In the genomic region with DNA sequence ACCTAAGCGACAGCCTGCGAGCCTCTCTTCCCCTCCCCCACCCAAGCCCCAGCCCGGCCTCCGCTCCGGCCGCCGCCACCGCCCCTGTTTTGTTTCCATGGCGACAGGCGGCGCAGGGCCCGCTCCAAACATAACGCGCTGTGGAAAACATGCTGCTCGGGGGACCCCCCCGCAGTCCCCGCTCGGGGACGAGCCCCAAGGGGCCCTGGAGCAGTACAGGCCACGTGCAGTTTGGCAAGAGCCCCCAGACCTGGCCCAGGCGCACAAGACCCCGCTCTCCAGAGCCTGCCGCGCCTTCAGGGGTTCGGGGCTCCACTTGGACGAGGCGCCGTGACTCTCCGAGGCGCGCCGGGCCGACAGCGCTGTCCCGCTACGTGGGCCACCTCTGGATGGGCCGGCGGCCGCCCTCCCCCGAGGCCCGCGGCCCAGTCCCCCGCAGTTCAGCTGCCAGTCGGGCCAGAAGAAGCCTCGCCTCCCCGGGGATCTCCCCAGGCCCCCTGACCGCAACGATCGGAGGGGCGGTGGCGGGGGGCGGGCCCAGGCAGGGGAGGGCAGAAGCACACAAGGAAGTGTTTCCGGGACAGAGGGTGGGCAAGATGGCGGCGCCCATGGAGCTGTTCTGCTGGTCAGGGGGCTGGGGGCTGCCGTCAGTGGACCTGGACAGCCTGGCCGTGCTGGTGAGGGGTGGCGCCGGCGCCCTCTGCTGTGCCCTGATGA, we compare ENCODE assay signal across 8 cellular contexts. TPM values are rescaled to one million over a fixed set of nuclear protein-coding genes. Genes with fewer than 3 reads are reported as not detected.
A peak's percentile ranks its signal among the peaks of the same experiment; 100 is the strongest.
DNase-seq lines count a peak whose midpoint lies in the region; ATAC-seq and TF ChIP-seq lines count a peak whose summit lies in the region.

TSS of gene MTX1 (plus strand) at position 40 of the 717 bp plus-strand sequence. CDS start at position 150, 110 bp downstream.

- no peak within 1 kb of the TSS for H3K27ac ChIP-seq in H9 (ENCODE audit: insufficient read length, low read depth, low read length)
- peak within 1 kb of the TSS; percentile 32 for H3K27ac ChIP-seq in SU-DHL-6 (ENCODE audit: low read depth, low read length)
- H3K27ac ChIP-seq in parathyroid adenoma = peak within 1 kb of the TSS; percentile 99
- H3K27ac ChIP-seq in tibial artery = peak within 1 kb of the TSS; percentile 98 to 99

- H3K36me3 ChIP-seq in ES-I3 (ENCODE audit: insufficient read depth, low read length) (no peaks in the 10 kb centered on the region; the same call in 1 of the 2 replicates), SU-DHL-6 (ENCODE audit: low read length) (no peaks in the 10 kb centered on the region), parathyroid adenoma (ENCODE audit: control insufficient read depth, insufficient read depth, low read length) (no peaks in the 10 kb centered on the region), tibial artery (peaks cover 0 to 12% (median 0%) of the 10 kb centered on the region in 3 donors)

- peaks cover 14% of the 10 kb centered on the region for H3F3A ChIP-seq in SU-DHL-6 (ENCODE audit: insufficient read depth)

- H3K9me2 ChIP-seq in SU-DHL-6 (replicated peaks; ENCODE audit: insufficient read depth, low read length) = no peaks in the 10 kb centered on the region

- no peak within 1 kb of the TSS; the same call in 1 of the 2 replicates for H2BK15ac ChIP-seq in H9 (ENCODE audit: low read depth, low read length)

- H2BK5ac ChIP-seq in H9 (ENCODE audit: insufficient read length, low read length) = no peak within 1 kb of the TSS

- no peak within 1 kb of the TSS for H2AK5ac ChIP-seq in H9 (ENCODE audit: insufficient read length, low read length)

- no peak within 1 kb of the TSS for H2BK20ac ChIP-seq in H9 (ENCODE audit: low read depth, low read length, poor library complexity, severe bottlenecking)

- H3K4me2 ChIP-seq in H9 (ENCODE audit: insufficient read depth, insufficient read length, low read length) (peak within 1 kb of the TSS; percentile 89), SU-DHL-6 (ENCODE audit: low read depth, low read length, poor library complexity, severe bottlenecking) (peak within 1 kb of the TSS; percentile 95), parathyroid adenoma (ENCODE audit: low read length) (peak within 1 kb of the TSS; percentile 69)

- peak within 1 kb of the TSS; percentile 22 for H4K5ac ChIP-seq in H9 (ENCODE audit: insufficient read length, low read depth, low read length)

- no CpG with 5 or more reads among the region's 60 CpGs for WGBS in H9 (ENCODE audit: extremely low coverage, insufficient read length, low lambda C conversion rate)

- H3K23me2 ChIP-seq in H9 (ENCODE audit: insufficient read length, low read depth, low read length, poor library complexity, severe bottlenecking) = peaks cover 6% of the 10 kb centered on the region

- H3K79me1 ChIP-seq in H9 (ENCODE audit: insufficient read depth, low read depth, low read length, poor library complexity, severe bottlenecking) = no peaks in the 10 kb centered on the region

- H3K4me1 Mint-ChIP-seq in H9 = peaks cover 30 to 31% of the 10 kb centered on the region in 2 experiments
- peaks cover 25% of the 10 kb centered on the region for H3K4me1 Mint-ChIP-seq in activated naive CD8-positive, alpha-beta T cell treated with anti-CD3 and anti-CD28 coated beads for 36 hours

- peak within 1 kb of the TSS; percentile 78; the same call in 1 of the 2 replicates for H3K4ac ChIP-seq in H9 (ENCODE audit: low read depth, low read length)

- H4K8ac ChIP-seq in H9 (replicated peaks; ENCODE audit: insufficient read length, low read depth, low read length) = peak within 1 kb of the TSS; percentile 23

- ATAC-seq in Right ventricle myocardium inferior = peak; percentile 89

- H2BK120ac ChIP-seq in H9 (ENCODE audit: low read depth, low read length, poor library complexity, severe bottlenecking) = peak within 1 kb of the TSS; percentile 74

- peak within 1 kb of the TSS; percentile 97 to 99 (median 97) for H3K27ac Mint-ChIP-seq in H9
- H3K27ac Mint-ChIP-seq in activated naive CD8-positive, alpha-beta T cell treated with anti-CD3 and anti-CD28 coated beads for 36 hours = peak within 1 kb of the TSS; percentile 83

- peak within 1 kb of the TSS; percentile 97 for H3K14ac ChIP-seq in H9 (ENCODE audit: insufficient read depth, low read length)

- H3K9me3 Mint-ChIP-seq in H9 = no peaks in the 10 kb centered on the region
- no peaks in the 10 kb centered on the region for H3K9me3 Mint-ChIP-seq in activated naive CD8-positive, alpha-beta T cell treated with anti-CD3 and anti-CD28 coated beads for 36 hours

- H3K9me3 ChIP-seq in ES-I3 (ENCODE audit: control insufficient read depth, insufficient read depth, low read length) (no peaks in the 10 kb centered on the region), H9 (ENCODE audit: control insufficient read depth, low read depth, low read length) (no peaks in the 10 kb centered on the region), SU-DHL-6 (ENCODE audit: insufficient read depth, low read length) (no peaks in the 10 kb centered on the region), parathyroid adenoma (ENCODE audit: control insufficient read depth, low read length) (no peaks in the 10 kb centered on the region), tibial artery (no peaks in the 10 kb centered on the region)

- H3K18ac ChIP-seq in H9 (ENCODE audit: insufficient read length, low read depth, low read length) = peak within 1 kb of the TSS; percentile 99

- peak; percentile 95 for DNase-seq in H9
- peak; percentile 95 for DNase-seq in NAMALWA (ENCODE audit: low spot score)
- peak; percentile 92 for DNase-seq in activated naive CD8-positive, alpha-beta T cell treated with anti-CD3 and anti-CD28 coated beads for 36 hours
- DNase-seq in Right ventricle myocardium inferior (ENCODE audit: missing footprints) = peak; percentile 96
- peak; percentile 93 to 97 for DNase-seq in tibial artery

- H4K20me1 ChIP-seq in H9 (ENCODE audit: control insufficient read depth, insufficient read depth, insufficient read length) (no peaks in the 10 kb centered on the region), SU-DHL-6 (ENCODE audit: low read depth, low read length) (no peaks in the 10 kb centered on the region)

- H3K36me3 Mint-ChIP-seq in H9 (ENCODE audit: insufficient read depth in 1 of 3, low read depth in 3 of 3) = peaks cover 3 to 24% (median 23%) of the 10 kb centered on the region in 3 experiments; a peak in 5 of 7 replicates
- H3K36me3 Mint-ChIP-seq in activated naive CD8-positive, alpha-beta T cell treated with anti-CD3 and anti-CD28 coated beads for 36 hours = no peaks in the 10 kb centered on the region

- peak within 1 kb of the TSS; percentile 89 to 92 for H3K4me3 Mint-ChIP-seq in H9
- peak within 1 kb of the TSS; percentile 93 for H3K4me3 Mint-ChIP-seq in activated naive CD8-positive, alpha-beta T cell treated with anti-CD3 and anti-CD28 coated beads for 36 hours

- H3K27me3 ChIP-seq in H9 (ENCODE audit: insufficient read depth, low read length) = no peaks in the 10 kb centered on the region
- no peaks in the 10 kb centered on the region for H3K27me3 ChIP-seq in SU-DHL-6 (ENCODE audit: low read length)
- no peaks in the 10 kb centered on the region for H3K27me3 ChIP-seq in parathyroid adenoma (ENCODE audit: control insufficient read depth, insufficient read depth, low read length)
- no peaks in the 10 kb centered on the region for H3K27me3 ChIP-seq in tibial artery

- H3K4me1 ChIP-seq in ES-I3 (ENCODE audit: insufficient read depth, low read length) (0 out of 2 replicates have a peak, but pooled peaks cover 5% of the 10 kb centered on the region), H9 (ENCODE audit: insufficient read depth, low read length) (peaks cover 2% of the 10 kb centered on the region; the same call in 1 of the 2 replicates), parathyroid adenoma (peaks cover 4% of the 10 kb centered on the region), tibial artery (peaks cover 0 to 52% (median 36%) of the 10 kb centered on the region in 4 donors)

- H3K23ac ChIP-seq in H9 (ENCODE audit: insufficient read length, low read depth, low read length) = no peak within 1 kb of the TSS

- intact Hi-C loops in Right ventricle myocardium inferior (cut with DNase I) (loop anchor here (1.0 to 5.0 kb wide), 3 partner anchors 33 to 383 kb away; a partner anchor contains a TSS), tibial artery (cut with DNase I; ENCODE audit: low total_unique reads) (loop anchor here (5.0 kb wide), 1 partner anchor 33 kb away; a partner anchor contains a TSS)

- peak within 1 kb of the TSS; percentile 82 for H2BK12ac ChIP-seq in H9 (ENCODE audit: insufficient read length, low read depth, low read length)

- H3K79me2 ChIP-seq in H9 (ENCODE audit: insufficient read depth, low read length) (no peaks in the 10 kb centered on the region), SU-DHL-6 (ENCODE audit: insufficient read depth, low read length) (no peaks in the 10 kb centered on the region), parathyroid adenoma (no peaks in the 10 kb centered on the region)

- H2AFZ ChIP-seq in H9 (ENCODE audit: low read length) (no peak within 1 kb of the TSS), SU-DHL-6 (ENCODE audit: low read depth, low read length, severe bottlenecking) (peak within 1 kb of the TSS; percentile 70), parathyroid adenoma (peak within 1 kb of the TSS; percentile 81)

- TF ChIP-seq CTCF in H9 (conservative IDR thresholded peaks at IDR 0.05) = no peak
- TF ChIP-seq CTCF in SU-DHL-6 (IDR thresholded peaks at IDR 0.05; ENCODE audit: insufficient read depth, low read length, poor library complexity, severe bottlenecking) = no peak
- TF ChIP-seq CTCF in parathyroid adenoma (IDR thresholded peaks at IDR 0.05) = no peak
- TF ChIP-seq CTCF in tibial artery (IDR thresholded peaks at IDR 0.05) = no peak

- H3K4me3 ChIP-seq in SU-DHL-6 (ENCODE audit: insufficient read depth, low read length, poor library complexity, severe bottlenecking) (peak within 1 kb of the TSS; percentile 83), parathyroid adenoma (ENCODE audit: low read depth, low read length) (peak within 1 kb of the TSS; percentile 77), tibial artery (peak within 1 kb of the TSS; percentile 64 to 72)

- no peak within 1 kb of the TSS for H4K91ac ChIP-seq in H9 (ENCODE audit: insufficient read length, low read depth, low read length)

- H3K9ac ChIP-seq in ES-I3 (ENCODE audit: low read depth, low read length) (peak within 1 kb of the TSS; percentile 59), H9 (ENCODE audit: extremely low read depth, insufficient read length, low read length) (peak within 1 kb of the TSS; percentile 77), SU-DHL-6 (ENCODE audit: low read length) (peak within 1 kb of the TSS; percentile 72), parathyroid adenoma (peak within 1 kb of the TSS; percentile 94)

- H3K56ac ChIP-seq in H9 (ENCODE audit: insufficient read length, low read depth, low read length) = no peak within 1 kb of the TSS

- H3K27me3 Mint-ChIP-seq in H9 (ENCODE audit: low read depth) = peaks cover 12% of the 10 kb centered on the region
- H3K27me3 Mint-ChIP-seq in activated naive CD8-positive, alpha-beta T cell treated with anti-CD3 and anti-CD28 coated beads for 36 hours = no peaks in the 10 kb centered on the region

- H3T11ph ChIP-seq in H9 (ENCODE audit: low read length) = no peak within 1 kb of the TSS

RNA-seq across cellular contexts. Expression of gene MTX1, which starts in this region (rescaled TPM):
- total RNA-seq in H9 (2021) = 43.6 and 45.0 TPM in 2 replicates
- total RNA-seq in activated naive CD8-positive, alpha-beta T cell treated with anti-CD3 and anti-CD28 coated beads for 36 hours = 10 to 100 TPM; 68.0 to 72.5 TPM
- total RNA-seq in Right ventricle myocardium inferior = 16.5 TPM
